8 cellular contexts compared by ENCODE assay signal in the genomic region with DNA sequence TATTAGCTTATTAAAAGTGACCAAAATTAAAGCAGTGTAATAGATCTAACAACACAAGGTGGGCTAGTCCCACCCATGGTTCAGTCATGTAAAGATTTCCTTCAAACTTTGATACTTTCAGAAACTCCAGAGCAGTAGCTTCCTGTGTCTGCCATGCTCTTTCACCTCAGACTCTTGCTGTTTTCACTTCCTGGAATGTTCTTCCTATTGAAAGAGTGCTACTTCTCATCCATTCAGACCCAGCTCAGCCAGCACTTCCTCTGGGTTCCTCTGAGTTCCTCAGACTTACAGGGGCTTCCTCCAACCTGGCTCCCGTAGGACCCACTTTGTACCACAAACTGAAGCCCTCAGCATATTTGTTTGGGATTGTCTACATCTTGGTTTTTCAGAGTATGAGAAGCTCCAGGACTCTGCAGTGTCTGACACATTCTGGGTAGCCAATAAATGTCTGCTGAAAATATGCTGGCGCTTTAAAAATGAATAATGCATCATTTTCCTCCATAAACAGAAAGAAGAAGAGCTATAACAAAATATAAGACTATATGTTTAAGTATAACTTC. TPM values are rescaled to one million over a fixed set of nuclear protein-coding genes. Genes with fewer than 3 reads are reported as not detected.
DNase-seq lines count a peak whose midpoint lies in the region; ATAC-seq and TF ChIP-seq lines count a peak whose summit lies in the region.
"Had no signal": no experiment of that assay in that cellular context is flagged by ENCODE, and none has a peak within 500 bp of the region (broad histone marks: within the 10 kb centered on the region; RNA-seq: fewer than 3 reads in every experiment).

No MANE protein-coding gene starts in this region.

- peaks cover 4% of the 10 kb centered on the region; the same call in 1 of the 2 replicates for H3K4me1 ChIP-seq in BE2C

- no peaks in the 10 kb centered on the region; the same call in 1 of the 2 replicates for H3K9me3 ChIP-seq in BE2C

- H3K27me3 ChIP-seq in BE2C: no peaks in the 10 kb centered on the region

- POLR2A ChIA-PET in naive thymus-derived CD8-positive, alpha-beta T cell (lab: Charles Lee): no interaction called here

- ATAC-seq in GM18909 (IDR thresholded peaks at IDR 0.05; ENCODE audit: poor library complexity, unreplicated experiment) (peak; percentile 86), HG02610 (IDR thresholded peaks at IDR 0.05; ENCODE audit: unreplicated experiment) (peak; percentile 80)
- ATAC-seq in naive thymus-derived CD8-positive, alpha-beta T cell: no peak

- TF ChIP-seq POLR2A in NB4 (IDR thresholded peaks at IDR 0.05; ENCODE audit: extremely low read depth, insufficient read length): no peak

- H3K9me3 Mint-ChIP-seq in naive thymus-derived CD8-positive, alpha-beta T cell: no peaks in the 10 kb centered on the region

- TF ChIP-seq CTCF in NB4 (IDR thresholded peaks at IDR 0.05; ENCODE audit: low read depth, low read length): no peak
- no peak for TF ChIP-seq CTCF in BE2C (IDR thresholded peaks at IDR 0.05; ENCODE audit: low read depth, low read length)

- no peak overlapping the region for H3K4me3 Mint-ChIP-seq in naive thymus-derived CD8-positive, alpha-beta T cell

- H3K4me3 ChIP-seq in NB4 (ENCODE audit: low read depth, low read length): no peak overlapping the region
- no peak overlapping the region for H3K4me3 ChIP-seq in BE2C (ENCODE audit: low read depth, low read length)

- H3K27me3 Mint-ChIP-seq in naive thymus-derived CD8-positive, alpha-beta T cell: no peaks in the 10 kb centered on the region

- peak overlapping the region in 7 of 10 donors; percentile 48 to 81 (median 67) for H3K27ac Mint-ChIP-seq in naive thymus-derived CD8-positive, alpha-beta T cell

- no peaks in the 10 kb centered on the region for H3K36me3 ChIP-seq in BE2C

- peaks cover 0 to 5% (median 2%) of the 10 kb centered on the region in 3 donors for H3K36me3 Mint-ChIP-seq in naive thymus-derived CD8-positive, alpha-beta T cell

- DNase-seq in NB4 (ENCODE audit: low read depth): peak; percentile 32
- DNase-seq in naive thymus-derived CD8-positive, alpha-beta T cell: no peak
- DNase-seq in stimulated activated naive CD4-positive, alpha-beta T cell (lab: John Stamatoyannopoulos, UW): no peak
- no peak for DNase-seq in ecto neural progenitor cell (ENCODE audit: low spot score)
- DNase-seq in BE2C: no peak
- DNase-seq: NCI-H187 treated with DMSO at 0.1 percent for 48 hours had no signal

- peaks cover 9 to 19% (median 10%) of the 10 kb centered on the region in 4 donors for H3K4me1 Mint-ChIP-seq in naive thymus-derived CD8-positive, alpha-beta T cell

RNA-seq across cellular contexts. Expression of a gene that starts 18.0 kb away (rescaled TPM):
- 1 to 10 TPM; 4.1 to 5.9 TPM for total RNA-seq in naive thymus-derived CD8-positive, alpha-beta T cell
- polyA plus RNA-seq in naive thymus-derived CD8-positive, alpha-beta T cell: 1 to 10 TPM; 1.9 to 3.4 (median 2.6) TPM
- polyA plus RNA-seq in BE2C (2012; ENCODE audit: insufficient read depth, insufficient read length, low read depth): 4.0 TPM

RNA-seq across cellular contexts. Expression of a gene that starts 57.7 kb away (rescaled TPM):
- total RNA-seq in naive thymus-derived CD8-positive, alpha-beta T cell: 1 to 10 TPM; 1.8 TPM
- 1 to 10 TPM; 1.1 to 2.2 (median 1.9) TPM for polyA plus RNA-seq in naive thymus-derived CD8-positive, alpha-beta T cell
- polyA plus RNA-seq in BE2C (2012; ENCODE audit: insufficient read depth, insufficient read length, low read depth): 13.5 TPM

Comparison
In these comparisons a context has a peak if more than half of its experiments do, and no peak if none do; other contexts are left out.
1. ATAC-seq: peak in GM18909 (single experiment) and HG02610 (single experiment); none in naive thymus-derived CD8-positive, alpha-beta T cell (0 of 2).